Comparison of ENCODE assay signal across 27 cellular contexts in genomic region chr17:50122945-50123344, GRCh38. TPM values are rescaled to one million over a fixed set of nuclear protein-coding genes. Genes with fewer than 3 reads are reported as not detected.
DNase-seq lines count a peak whose midpoint lies in the region; ATAC-seq, FAIRE-seq and TF ChIP-seq lines count a peak whose summit lies in the region.
"Had no signal": no experiment of that assay in that cellular context is flagged by ENCODE, and none has a peak within 500 bp of the region (broad histone marks: within the 10 kb centered on the region; RNA-seq: fewer than 3 reads in every experiment).

No MANE protein-coding gene starts in this region.

- peak overlapping the region; percentile 50 for H3K4me2 ChIP-seq in neural progenitor cell
- H3K4me2 ChIP-seq: KMS-11 had no signal

- TF ChIP-seq CTCF in 22Rv1 (IDR thresholded peaks at IDR 0.05) = no peak
- TF ChIP-seq CTCF in bronchial epithelial cell (IDR thresholded peaks at IDR 0.05; ENCODE audit: insufficient read depth, low read length, severe bottlenecking) = no peak
- no peak for TF ChIP-seq CTCF in neural progenitor cell (IDR thresholded peaks at IDR 0.05)

- H3K4me1 ChIP-seq in HUES48 (ENCODE audit: control insufficient read depth, insufficient read depth, low read length) (peaks cover 18% of the 10 kb centered on the region), neural progenitor cell (peaks cover 31% of the 10 kb centered on the region)
- no peaks in the 10 kb centered on the region for H3K4me1 ChIP-seq in naive thymus-derived CD4-positive, alpha-beta T cell (ENCODE audit: control insufficient read depth in 2 of 2, insufficient read depth in 2 of 2, low read length in 2 of 2)
- H3K4me1 ChIP-seq: colonic mucosa had no signal

- no peak for DNase-seq in bronchial epithelial cell (ENCODE audit: low read depth)
- DNase-seq in neural progenitor cell (ENCODE audit: low spot score) = peak; percentile 66
- DNase-seq in NCI-H187 treated with DMSO at 0.1 percent for 48 hours (lab: John Stamatoyannopoulos, UW) = no peak
- DNase-seq in cardiac septum (ENCODE audit: low spot score) = no peak
- DNase-seq in naive thymus-derived CD4-positive, alpha-beta T cell = no peak
- DNase-seq: activated CD4-positive, alpha-beta T cell treated with anti-CD3 and anti-CD28 coated beads, Interleukin-2, amount 50 U/mL, for 4 hours; activated naive CD4-positive, alpha-beta T cell treated with anti-CD3 and anti-CD28 coated beads for 36 hours; BE2C; colonic mucosa; effector CD8-positive, alpha-beta T cell; heart right ventricle; left cardiac atrium; MM.1S; NCI-H2171; NCI-H524; SHP77 treated with DMSO at 0.1 percent for 48 hours; stimulated activated naive CD4-positive, alpha-beta T cell treated with Interleukin-2 at 50 U/mL for 16 hours; T-helper 9 cell had no signal

- peak; percentile 58 for FAIRE-seq in bronchial epithelial cell (lab: Jason Lieb, UNC)
- FAIRE-seq: G401.6 had no signal

- no peaks in the 10 kb centered on the region for H3K9me3 ChIP-seq in HUES48 (ENCODE audit: control insufficient read depth, insufficient read depth, low read length)
- H3K9me3 ChIP-seq in neural progenitor cell (ENCODE audit: low read depth) = no peaks in the 10 kb centered on the region
- H3K9me3 ChIP-seq in naive thymus-derived CD4-positive, alpha-beta T cell (ENCODE audit: control insufficient read depth in 2 of 3, low read length in 3 of 3) = no peaks in the 10 kb centered on the region
- H3K9me3 ChIP-seq: BE2C, colonic mucosa, HAP-1, heart right ventricle had no signal

- peaks cover 48% of the 10 kb centered on the region for H3K4me1 Mint-ChIP-seq in neural progenitor cell
- H3K4me1 Mint-ChIP-seq in naive thymus-derived CD4-positive, alpha-beta T cell = peaks cover 0 to 5% (median 3%) of the 10 kb centered on the region in 7 donors

- H3K9ac ChIP-seq in HUES48 (ENCODE audit: low read depth, low read length) = no peak overlapping the region
- H3K9ac ChIP-seq in neural progenitor cell = no peak overlapping the region
- H3K9ac ChIP-seq: KMS-11 had no signal

- no peaks in the 10 kb centered on the region for H3K9me3 Mint-ChIP-seq in neural progenitor cell
- H3K9me3 Mint-ChIP-seq in naive thymus-derived CD4-positive, alpha-beta T cell = peaks cover 0 to 5% (median 0%) of the 10 kb centered on the region in 11 donors
- H3K9me3 Mint-ChIP-seq: activated naive CD4-positive, alpha-beta T cell treated with anti-CD3 and anti-CD28 coated beads for 36 hours; WTC11 had no signal

- no peak overlapping the region for H3K4me3 ChIP-seq in HUES48 (ENCODE audit: low read depth, low read length)
- no peak overlapping the region for H3K4me3 ChIP-seq in bronchial epithelial cell (ENCODE audit: low read depth, low read length)
- H3K4me3 ChIP-seq in neural progenitor cell = no peak overlapping the region
- H3K4me3 ChIP-seq in naive thymus-derived CD4-positive, alpha-beta T cell (ENCODE audit: low read length) = no peak overlapping the region
- H3K4me3 ChIP-seq: colonic mucosa, HAP-1, heart right ventricle had no signal

- H3K27me3 ChIP-seq in HUES48 (ENCODE audit: control insufficient read depth, insufficient read depth, low read length) (peaks cover 21% of the 10 kb centered on the region), bronchial epithelial cell (ENCODE audit: control insufficient read depth, insufficient read depth, low read length) (peaks cover 5% of the 10 kb centered on the region), neural progenitor cell (peaks cover 16% of the 10 kb centered on the region)
- no peaks in the 10 kb centered on the region for H3K27me3 ChIP-seq in naive thymus-derived CD4-positive, alpha-beta T cell (ENCODE audit: control insufficient read depth in 2 of 2, insufficient read depth in 2 of 2, low read length in 2 of 2)
- H3K27me3 ChIP-seq: BE2C had no signal

- peak overlapping the region; percentile 43 for H3K27ac Mint-ChIP-seq in neural progenitor cell
- H3K27ac Mint-ChIP-seq in naive thymus-derived CD4-positive, alpha-beta T cell = no peak overlapping the region
- H3K27ac Mint-ChIP-seq: activated naive CD4-positive, alpha-beta T cell treated with anti-CD3 and anti-CD28 coated beads for 36 hours had no signal

- no peak for ATAC-seq in GM19455 (IDR thresholded peaks at IDR 0.05; ENCODE audit: unreplicated experiment)
- no peak for ATAC-seq in naive thymus-derived CD4-positive, alpha-beta T cell
- ATAC-seq: left cardiac atrium had no signal

- H3K36me3 ChIP-seq in HUES48 (ENCODE audit: control insufficient read depth, insufficient read depth, low read length) (no peaks in the 10 kb centered on the region), bronchial epithelial cell (ENCODE audit: control insufficient read depth, insufficient read depth, low read length) (no peaks in the 10 kb centered on the region), neural progenitor cell (no peaks in the 10 kb centered on the region)
- no peaks in the 10 kb centered on the region for H3K36me3 ChIP-seq in naive thymus-derived CD4-positive, alpha-beta T cell (ENCODE audit: control insufficient read depth in 2 of 3, insufficient read depth in 3 of 3, low read length in 3 of 3)
- H3K36me3 ChIP-seq: BE2C, colonic mucosa, HAP-1, heart right ventricle had no signal

- CTCF ChIA-PET in naive thymus-derived CD4-positive, alpha-beta T cell (lab: Charles Lee) = interaction anchor here (0.6 to 1.0 kb wide), 4 partner anchors 16 to 93 kb away, joined by 3 read pairs; no protein-coding TSS in a partner anchor

- H3K27ac ChIP-seq in 22Rv1 (peak overlapping the region; percentile 69; the same call in 1 of the 2 replicates), HUES48 (ENCODE audit: low read depth, low read length) (peak overlapping the region; percentile 73), neural progenitor cell (peak overlapping the region; percentile 64)
- no peak overlapping the region for H3K27ac ChIP-seq in naive thymus-derived CD4-positive, alpha-beta T cell (ENCODE audit: low read depth, low read length)
- H3K27ac ChIP-seq: colonic mucosa, KMS-11 had no signal

- peaks cover 14% of the 10 kb centered on the region for H3K36me3 Mint-ChIP-seq in neural progenitor cell
- H3K36me3 Mint-ChIP-seq in naive thymus-derived CD4-positive, alpha-beta T cell = no peaks in the 10 kb centered on the region
- H3K36me3 Mint-ChIP-seq: WTC11 had no signal

- intact Hi-C loops in cardiac septum (cut with DNase I) = no loop called here
- intact Hi-C loops in naive thymus-derived CD4-positive, alpha-beta T cell (cut with micrococcal nuclease) = no loop called here

- H3K79me2 ChIP-seq in neural progenitor cell (ENCODE audit: low read depth) = peaks cover 9% of the 10 kb centered on the region

- peaks cover 46% of the 10 kb centered on the region for H3F3A ChIP-seq in neural progenitor cell (ENCODE audit: low read depth)

- H3K27me3 Mint-ChIP-seq in neural progenitor cell (ENCODE audit: insufficient read depth, low read depth) = peaks cover 6% of the 10 kb centered on the region
- peaks cover 18 to 68% (median 19%) of the 10 kb centered on the region in 5 donors for H3K27me3 Mint-ChIP-seq in naive thymus-derived CD4-positive, alpha-beta T cell

- H2AFZ ChIP-seq in neural progenitor cell (replicated peaks) = no peak overlapping the region

- POLR2A ChIA-PET in naive thymus-derived CD4-positive, alpha-beta T cell (lab: Charles Lee) = interaction anchor here (1.0 kb wide), 1 partner anchor 11 kb away, joined by 3 read pairs; no protein-coding TSS in a partner anchor

- no peak overlapping the region for H3K4me3 Mint-ChIP-seq in neural progenitor cell
- H3K4me3 Mint-ChIP-seq in naive thymus-derived CD4-positive, alpha-beta T cell = no peak overlapping the region
- H3K4me3 Mint-ChIP-seq: activated naive CD4-positive, alpha-beta T cell treated with anti-CD3 and anti-CD28 coated beads for 36 hours had no signal

- peaks cover 15% of the 10 kb centered on the region for H4K20me1 ChIP-seq in neural progenitor cell (ENCODE audit: low read depth)

RNA-seq across cellular contexts. Expression of gene SAMD14, which starts 7.0 kb away (rescaled TPM):
- total RNA-seq in bronchial epithelial cell (under 0.01 and 0.26 TPM in 2 replicates), neural progenitor cell (ENCODE audit: low replicate concordance) (8.7 and 27.9 TPM in 2 replicates), cardiac septum (4.4 TPM)
- total RNA-seq in naive thymus-derived CD4-positive, alpha-beta T cell = under 1 TPM in 2 of 5 experiments, not detected in 3; 0.70 to 0.78 TPM
- not detected for polyA plus RNA-seq in naive thymus-derived CD4-positive, alpha-beta T cell
- total RNA-seq: HT1080 had no signal

RNA-seq across cellular contexts. Expression of gene PPP1R9B, which starts 27.5 kb away (rescaled TPM):
- total RNA-seq in bronchial epithelial cell = 16.6 and 17.4 TPM in 2 replicates
- total RNA-seq in neural progenitor cell (ENCODE audit: low replicate concordance) = 12.0 and 31.4 TPM in 2 replicates
- 46.1 TPM for total RNA-seq in cardiac septum
- 100 to 1,000 TPM in 2 of 5 experiments, 10 to 100 TPM in 3; 63.1 to 142 (median 69.1) TPM for total RNA-seq in naive thymus-derived CD4-positive, alpha-beta T cell
- under 1 TPM; 0.63 to 0.72 TPM for polyA plus RNA-seq in naive thymus-derived CD4-positive, alpha-beta T cell

RNA-seq across cellular contexts. Expression of gene PDK2, which starts 27.8 kb away (rescaled TPM):
- total RNA-seq in bronchial epithelial cell = 0.79 and 3.5 TPM in 2 replicates
- 12.6 and 17.3 TPM in 2 replicates for total RNA-seq in neural progenitor cell (ENCODE audit: low replicate concordance)
- 131 TPM for total RNA-seq in cardiac septum
- 10 to 100 TPM; 16.7 to 48.3 (median 22.5) TPM for total RNA-seq in naive thymus-derived CD4-positive, alpha-beta T cell
- polyA plus RNA-seq in naive thymus-derived CD4-positive, alpha-beta T cell = 10 to 100 TPM; 37.2 to 50.4 TPM

RNA-seq across cellular contexts. Expression of gene SGCA, which starts 42.9 kb away (rescaled TPM):
- total RNA-seq in bronchial epithelial cell = 0.13 TPM in 1 of 2 replicates, not detected in the other
- total RNA-seq in neural progenitor cell (ENCODE audit: low replicate concordance) = 1.5 TPM in 1 of 2 replicates, not detected in the other
- total RNA-seq in cardiac septum = 159 TPM
- under 1 TPM in 1 of 5 experiments, not detected in 4; 0.69 TPM for total RNA-seq in naive thymus-derived CD4-positive, alpha-beta T cell
- not detected for polyA plus RNA-seq in naive thymus-derived CD4-positive, alpha-beta T cell
- total RNA-seq: HT1080, pulmonary artery endothelial cell had no signal
